12 cellular contexts compared by ENCODE assay signal in genomic region chr5:151676719-151677118, GRCh38. TPM values are rescaled to one million over a fixed set of nuclear protein-coding genes. Genes with fewer than 3 reads are reported as not detected.
DNase-seq lines count a peak whose midpoint lies in the region; ATAC-seq, FAIRE-seq and TF ChIP-seq lines count a peak whose summit lies in the region.
"Had no signal": no experiment of that assay in that cellular context is flagged by ENCODE, and none has a peak within 500 bp of the region (broad histone marks: within the 10 kb centered on the region; RNA-seq: fewer than 3 reads in every experiment).

No MANE protein-coding gene starts in this region.

- H3K4me1 ChIP-seq in astrocyte (ENCODE audit: insufficient read depth, low read length) (peaks cover 94% of the 10 kb centered on the region), hepatocyte (ENCODE audit: insufficient read depth) (peaks cover 44% of the 10 kb centered on the region), gastrocnemius medialis (peaks cover 46 to 86% of the 10 kb centered on the region in 2 donors), body of pancreas (no peaks in the 10 kb centered on the region)

- ATAC-seq in gastrocnemius medialis (no peak), body of pancreas (no peak), GM19023 (IDR thresholded peaks at IDR 0.05; ENCODE audit: unreplicated experiment) (no peak), HG02610 (IDR thresholded peaks at IDR 0.05; ENCODE audit: unreplicated experiment) (no peak)
- ATAC-seq: CD8-positive, alpha-beta T cell had no signal

- H3K27ac Mint-ChIP-seq in astrocyte (ENCODE audit: unreplicated experiment) = peak overlapping the region; percentile 87
- H3K27ac Mint-ChIP-seq in activated naive CD8-positive, alpha-beta T cell treated with anti-CD3 and anti-CD28 coated beads for 36 hours = no peak overlapping the region
- H3K27ac Mint-ChIP-seq: CD8-positive, alpha-beta T cell had no signal

- H3K4me3 ChIP-seq in astrocyte (ENCODE audit: insufficient read depth, low read depth, low read length) = no peak overlapping the region
- H3K4me3 ChIP-seq in hepatocyte = no peak overlapping the region
- H3K4me3 ChIP-seq in gastrocnemius medialis = no peak overlapping the region
- H3K4me3 ChIP-seq in body of pancreas = no peak overlapping the region

- in situ Hi-C loops in gastrocnemius medialis (cut with MboI; ENCODE audit: low sequenced_read_pairs in 4 of 4) = no loop called here

- no peak for DNase-seq in GM12892 (ENCODE audit: insufficient read length)
- DNase-seq in astrocyte (ENCODE audit: low read depth) = no peak
- no peak for DNase-seq in hepatocyte (ENCODE audit: low spot score)
- no peak for DNase-seq in gastrocnemius medialis
- DNase-seq in body of pancreas = no peak
- no peak for DNase-seq in activated naive CD8-positive, alpha-beta T cell treated with anti-CD3 and anti-CD28 coated beads for 36 hours
- DNase-seq: activated CD8-positive, alpha-beta memory T cell treated with anti-CD3 and anti-CD28 coated beads, Interleukin-2, amount 50 U/mL, for 48 hours; CD8-positive, alpha-beta T cell; NCI-H1436 treated with DMSO at 0.1 percent for 48 hours had no signal

- H3K79me2 ChIP-seq in astrocyte (ENCODE audit: insufficient read depth, low read length) (peaks cover 98% of the 10 kb centered on the region), hepatocyte (peaks cover 52% of the 10 kb centered on the region)

- intact Hi-C loops in gastrocnemius medialis (cut with DNase I; ENCODE audit: low total_unique reads) = no loop called here
- intact Hi-C loops in body of pancreas (cut with DNase I) = no loop called here

- H2AFZ ChIP-seq in astrocyte (ENCODE audit: low read depth, low read length) (no peak overlapping the region), hepatocyte (no peak overlapping the region)

- peak overlapping the region; percentile 92 for H3K4me2 ChIP-seq in astrocyte (ENCODE audit: low read length)
- peak overlapping the region; percentile 52 for H3K4me2 ChIP-seq in hepatocyte

- 63% methylated on average over 2 of the region's 2 CpGs for WGBS in hepatocyte (ENCODE audit: low lambda C conversion rate, missing lambda C conversion rate)
- WGBS in body of pancreas, 2 donors = 67 to 82% methylated on average over 2 of the region's 2 CpGs

- H3K27me3 Mint-ChIP-seq in astrocyte (ENCODE audit: low read depth, unreplicated experiment) = no peaks in the 10 kb centered on the region
- H3K27me3 Mint-ChIP-seq in activated naive CD8-positive, alpha-beta T cell treated with anti-CD3 and anti-CD28 coated beads for 36 hours = no peaks in the 10 kb centered on the region
- H3K27me3 Mint-ChIP-seq: brain had no signal

- H3K9me3 ChIP-seq in astrocyte (ENCODE audit: insufficient read depth, low read depth, low read length) (no peaks in the 10 kb centered on the region), hepatocyte (ENCODE audit: low read depth) (no peaks in the 10 kb centered on the region), gastrocnemius medialis (no peaks in the 10 kb centered on the region), body of pancreas (no peaks in the 10 kb centered on the region)

- H4K20me1 ChIP-seq in astrocyte (ENCODE audit: insufficient read depth, low read length) (peaks cover 97% of the 10 kb centered on the region), hepatocyte (ENCODE audit: insufficient read depth, poor library complexity, severe bottlenecking) (peaks cover 51% of the 10 kb centered on the region)

- TF ChIP-seq POLR2A in GM12892 (IDR thresholded peaks at IDR 0.05; ENCODE audit: low read depth, low read length) = no peak
- no peak for TF ChIP-seq POLR2A in gastrocnemius medialis (IDR thresholded peaks at IDR 0.05)
- TF ChIP-seq POLR2A in body of pancreas (IDR thresholded peaks at IDR 0.05) = no peak

- H3K36me3 ChIP-seq in astrocyte (ENCODE audit: insufficient read depth, low read length) (peaks cover 69% of the 10 kb centered on the region), hepatocyte (replicated peaks; ENCODE audit: insufficient read depth, low read depth) (no peaks in the 10 kb centered on the region), gastrocnemius medialis (peaks cover 0 to 18% of the 10 kb centered on the region in 2 donors), body of pancreas (replicated peaks in 1 of 2; ENCODE audit: insufficient read depth in 1 of 2, low read depth in 2 of 2) (no peaks in the 10 kb centered on the region)

- no peak for TF ChIP-seq CTCF in astrocyte (IDR thresholded peaks at IDR 0.05; ENCODE audit: insufficient read depth, low read depth, low read length)
- no peak for TF ChIP-seq CTCF in hepatocyte (IDR thresholded peaks at IDR 0.05; ENCODE audit: poor library complexity)
- no peak for TF ChIP-seq CTCF in gastrocnemius medialis (IDR thresholded peaks at IDR 0.05 in 4 of 5, conservative IDR thresholded peaks at IDR 0.05 in 1 of 5)
- TF ChIP-seq CTCF in body of pancreas (IDR thresholded peaks at IDR 0.05) = no peak

- H3K27ac ChIP-seq in astrocyte (ENCODE audit: low read depth, low read length) = peak overlapping the region; percentile 76
- peak overlapping the region; percentile 83 for H3K27ac ChIP-seq in hepatocyte
- H3K27ac ChIP-seq in gastrocnemius medialis = peak overlapping the region; percentile 81 to 93 (median 88)
- peak overlapping the region in 2 of 4 donors; percentile 25 to 28 for H3K27ac ChIP-seq in body of pancreas

- peak overlapping the region; percentile 63 for H3K9ac ChIP-seq in astrocyte (ENCODE audit: low read length)

- FAIRE-seq in GM12892 (lab: Jason Lieb, UNC) = peak; percentile 17
- FAIRE-seq in astrocyte (lab: Jason Lieb, UNC) = no peak

- H3K36me3 Mint-ChIP-seq in astrocyte (ENCODE audit: low read depth, unreplicated experiment) = peaks cover 41% of the 10 kb centered on the region
- H3K36me3 Mint-ChIP-seq in activated naive CD8-positive, alpha-beta T cell treated with anti-CD3 and anti-CD28 coated beads for 36 hours = no peaks in the 10 kb centered on the region
- H3K36me3 Mint-ChIP-seq: CD8-positive, alpha-beta T cell had no signal

- no peaks in the 10 kb centered on the region for H3K27me3 ChIP-seq in astrocyte (ENCODE audit: insufficient read depth, low read length)
- H3K27me3 ChIP-seq in hepatocyte = no peaks in the 10 kb centered on the region
- no peaks in the 10 kb centered on the region for H3K27me3 ChIP-seq in gastrocnemius medialis
- no peaks in the 10 kb centered on the region for H3K27me3 ChIP-seq in body of pancreas

- H3K4me3 Mint-ChIP-seq in astrocyte (ENCODE audit: unreplicated experiment) = peak overlapping the region; percentile 99
- no peak overlapping the region for H3K4me3 Mint-ChIP-seq in activated naive CD8-positive, alpha-beta T cell treated with anti-CD3 and anti-CD28 coated beads for 36 hours
- H3K4me3 Mint-ChIP-seq: CD8-positive, alpha-beta T cell had no signal

- peaks cover 82% of the 10 kb centered on the region for H3K4me1 Mint-ChIP-seq in astrocyte (ENCODE audit: low read depth, unreplicated experiment)
- peaks cover 3% of the 10 kb centered on the region for H3K4me1 Mint-ChIP-seq in activated naive CD8-positive, alpha-beta T cell treated with anti-CD3 and anti-CD28 coated beads for 36 hours

- H3K9me2 ChIP-seq in hepatocyte (replicated peaks; ENCODE audit: insufficient read depth) = no peaks in the 10 kb centered on the region

- no peaks in the 10 kb centered on the region for H3K9me3 Mint-ChIP-seq in astrocyte (ENCODE audit: unreplicated experiment)
- no peaks in the 10 kb centered on the region for H3K9me3 Mint-ChIP-seq in activated naive CD8-positive, alpha-beta T cell treated with anti-CD3 and anti-CD28 coated beads for 36 hours
- H3K9me3 Mint-ChIP-seq: brain; CD8-positive, alpha-beta T cell had no signal

RNA-seq across cellular contexts. Expression of gene SPARC, which starts 10.0 kb away (rescaled TPM):
- polyA plus RNA-seq in GM12892 (2012; ENCODE audit: missing spikeins) = 24.0 TPM
- total RNA-seq in astrocyte (15,667 and 20,724 TPM in 2 replicates), hepatocyte (4,086 and 4,089 TPM in 2 replicates), gastrocnemius medialis (100 to 1,000 TPM in 3 of 4 donors, 10 to 100 TPM in 1; 87.7 to 209 (median 163) TPM), body of pancreas (100 to 1,000 TPM in 1 of 2 donors, 10 to 100 TPM in 1; 76.0 to 168 TPM)
- polyA plus RNA-seq in hepatocyte = 15,889 and 16,729 TPM in 2 replicates
- under 1 TPM; 0.62 to 0.66 TPM for total RNA-seq in activated naive CD8-positive, alpha-beta T cell treated with anti-CD3 and anti-CD28 coated beads for 36 hours

Comparison
In these comparisons a context has a peak if more than half of its experiments do, and no peak if none do; other contexts are left out.
1. RNA of gene SPARC, which starts 10.0 kb away (total RNA-seq): 15,667 to 20,724 TPM in astrocyte, 4,086 to 4,089 TPM in hepatocyte, 87.7 to 209 TPM in gastrocnemius medialis and 76.0 to 168 TPM in body of pancreas; 0.62 to 0.66 TPM in activated naive CD8-positive, alpha-beta T cell treated with anti-CD3 and anti-CD28 coated beads for 36 hours; every median in the first group is over 10 times any median in the second.